Comparison of ENCODE assay signal across 32 cellular contexts in genomic region chr3:187193181-187193580, GRCh38. TPM values are rescaled to one million over a fixed set of nuclear protein-coding genes. Genes with fewer than 3 reads are reported as not detected.
"Had no signal": no experiment of that assay in that cellular context is flagged by ENCODE, and none has a peak within 500 bp of the region (broad histone marks: within the 10 kb centered on the region; RNA-seq: fewer than 3 reads in every experiment).

No MANE protein-coding gene starts in this region.

- H3K4me3 ChIP-seq: breast epithelium, heart right ventricle, left lung, lower lobe of right lung, mucosa of descending colon, right atrium auricular region, smooth muscle cell, stomach, transverse colon had no signal

- H3K4me3 Mint-ChIP-seq: activated naive CD4-positive, alpha-beta T cell treated with anti-CD3 and anti-CD28 coated beads for 36 hours; activated naive CD8-positive, alpha-beta T cell treated with anti-CD3 and anti-CD28 coated beads, Interleukin-2, amount 10 ng/mL, durations not matched to agents 7 days and 5 days; natural killer cell treated with Interleukin-12 subunit alpha and Interleukin-12 subunit beta and Interleukin-15 and Interleukin-18, amount 100 ng/mL, for 72 hours; stimulated activated naive B cell treated with anti-CD40 and anti-IgM and Interleukin-4, amounts not matched to agents 10 μg/mL and 1 μg/mL and 100 μg/mL, for 72 hours; T-helper 1 cell treated with Interleukin-12 subunit alpha and Interleukin-12 subunit beta and Interleukin-4 antibody, amounts not matched to agents 30 μg/mL and 1 μg/mL, for 36 hours had no signal

- ATAC-seq: activated CD4-positive, CD25-positive, alpha-beta regulatory T cell treated with anti-CD3 and anti-CD28 coated beads, Interleukin-2, amount 50 U/mL, for 24 hours; heart right ventricle; left lung; lower lobe of right lung; mucosa of descending colon; natural killer cell treated with Interleukin-12 subunit alpha and Interleukin-12 subunit beta and Interleukin-15 and Interleukin-18, amount 100 ng/mL, for 72 hours; stimulated activated naive B cell treated with anti-CD40 and anti-IgM and Interleukin-4, amounts not matched to agents 10 μg/mL and 1 μg/mL and 100 μg/mL, for 72 hours had no signal

- H3K36me3 Mint-ChIP-seq: activated naive CD8-positive, alpha-beta T cell treated with anti-CD3 and anti-CD28 coated beads, Interleukin-2, amount 10 ng/mL, durations not matched to agents 7 days and 5 days; natural killer cell treated with Interleukin-12 subunit alpha and Interleukin-12 subunit beta and Interleukin-15 and Interleukin-18, amount 100 ng/mL, for 72 hours; stimulated activated naive B cell treated with anti-CD40 and anti-IgM and Interleukin-4, amounts not matched to agents 10 μg/mL and 1 μg/mL and 100 μg/mL, for 72 hours had no signal

- DNase-seq: activated CD4-positive, alpha-beta T cell treated with anti-CD3 and anti-CD28 coated beads for 48 hours; activated CD4-positive, alpha-beta T cell treated with anti-CD3 and anti-CD28 coated beads, Interleukin-2, amount 50 U/mL, for 48 hours; activated CD8-positive, alpha-beta memory T cell treated with anti-CD3 and anti-CD28 coated beads for 24 hours; activated effector memory CD4-positive, alpha-beta T cell treated with Interleukin-2 at 50 U/mL for 16 hours; activated naive CD4-positive, alpha-beta T cell treated with anti-CD3 and anti-CD28 coated beads for 36 hours; activated naive CD8-positive, alpha-beta T cell treated with anti-CD3 and anti-CD28 coated beads, Interleukin-2, amount 10 ng/mL, durations not matched to agents 7 days and 5 days; amniotic stem cell; cortex of kidney; foreskin melanocyte; heart right ventricle; left lung; lower lobe of right lung; mesendoderm; mucosa of descending colon; stimulated activated CD4-positive, alpha-beta T cell treated with anti-CD3 and anti-CD28 coated beads, Interleukin-1b, Interleukin-23, amount 100 ng/mL, for 48 hours; stimulated activated naive B cell treated with anti-CD40 and anti-IgM and Interleukin-4, amounts not matched to agents 10 μg/mL and 1 μg/mL and 100 μg/mL, for 72 hours; stomach; T-helper 9 cell; transverse colon; WERI-Rb-1 had no signal

- H3K36me3 ChIP-seq: breast epithelium, heart right ventricle, left lung, lower lobe of right lung, right atrium auricular region, stomach, transverse colon, WERI-Rb-1 had no signal

- H3K27ac Mint-ChIP-seq: activated naive CD4-positive, alpha-beta T cell treated with anti-CD3 and anti-CD28 coated beads for 36 hours; activated naive CD8-positive, alpha-beta T cell treated with anti-CD3 and anti-CD28 coated beads, Interleukin-2, amount 10 ng/mL, durations not matched to agents 7 days and 5 days; natural killer cell treated with Interleukin-12 subunit alpha and Interleukin-12 subunit beta and Interleukin-15 and Interleukin-18, amount 100 ng/mL, for 72 hours; stimulated activated naive B cell treated with anti-CD40 and anti-IgM and Interleukin-4, amounts not matched to agents 10 μg/mL and 1 μg/mL and 100 μg/mL, for 72 hours; T-helper 1 cell treated with Interleukin-12 subunit alpha and Interleukin-12 subunit beta and Interleukin-4 antibody, amounts not matched to agents 30 μg/mL and 1 μg/mL, for 36 hours had no signal

- H3K9me3 Mint-ChIP-seq: activated naive CD4-positive, alpha-beta T cell treated with anti-CD3 and anti-CD28 coated beads for 36 hours; activated naive CD8-positive, alpha-beta T cell treated with anti-CD3 and anti-CD28 coated beads, Interleukin-2, amount 10 ng/mL, durations not matched to agents 7 days and 5 days; natural killer cell treated with Interleukin-12 subunit alpha and Interleukin-12 subunit beta and Interleukin-15 and Interleukin-18, amount 100 ng/mL, for 72 hours; stimulated activated naive B cell treated with anti-CD40 and anti-IgM and Interleukin-4, amounts not matched to agents 10 μg/mL and 1 μg/mL and 100 μg/mL, for 72 hours had no signal

- H3K4me1 ChIP-seq: breast epithelium, left lung, lower lobe of right lung had no signal

- H3K27me3 ChIP-seq: breast epithelium, right atrium auricular region, stomach had no signal

- H3K27ac ChIP-seq: breast epithelium, heart right ventricle, left lung, lower lobe of right lung, right atrium auricular region, stomach, transverse colon, WERI-Rb-1 had no signal

- H3K9me3 ChIP-seq: breast epithelium, heart right ventricle, left lung, lower lobe of right lung, mucosa of descending colon, right atrium auricular region, stomach, transverse colon had no signal

RNA-seq across cellular contexts. Expression of gene RTP1, which starts 4.1 kb away (rescaled TPM):
- total RNA-seq: activated naive CD4-positive, alpha-beta T cell treated with anti-CD3 and anti-CD28 coated beads for 36 hours; activated naive CD8-positive, alpha-beta T cell treated with anti-CD3 and anti-CD28 coated beads, Interleukin-2, amount 10 ng/mL, durations not matched to agents 7 days and 5 days; breast epithelium; endothelial cell of umbilical vein; glomerular endothelial cell; left lung; lower lobe of right lung; mucosa of descending colon; myocyte; natural killer cell treated with Interleukin-12 subunit alpha and Interleukin-12 subunit beta and Interleukin-15 and Interleukin-18, amount 100 ng/mL, for 72 hours; omental fat pad; pulmonary artery endothelial cell; right atrium auricular region; smooth muscle cell; stomach; transverse colon; urinary bladder had no signal
